ENCODE assay signal across 9 cellular contexts in genomic region chr2:26008851-26009566, GRCh38. TPM values are rescaled to one million over a fixed set of nuclear protein-coding genes. Genes with fewer than 3 reads are reported as not detected.
A peak's percentile ranks its signal among the peaks of the same experiment; 100 is the strongest.
DNase-seq lines count a peak whose midpoint lies in the region; ATAC-seq and TF ChIP-seq lines count a peak whose summit lies in the region.
"Had no signal": no experiment of that assay in that cellular context is flagged by ENCODE, and none has a peak within 500 bp of the region (broad histone marks: within the 10 kb centered on the region; RNA-seq: fewer than 3 reads in every experiment).

No MANE protein-coding gene starts in this region.

- no peak for ATAC-seq in HG03025 (IDR thresholded peaks at IDR 0.05; ENCODE audit: low FRiP score, unreplicated experiment)
- ATAC-seq in activated T-cell treated with anti-CD3 and anti-CD28 coated beads, Interleukin-2, amount 50 U/mL, for 4 hours, result no peak

- peaks cover 4% of the 10 kb centered on the region for H3K9me3 Mint-ChIP-seq in activated T-cell treated with anti-CD3 and anti-CD28 coated beads, Interleukin-2, amount 50 U/mL, for 4 hours

- H3K27me3 Mint-ChIP-seq in activated T-cell treated with anti-CD3 and anti-CD28 coated beads, Interleukin-2, amount 50 U/mL, for 4 hours (ENCODE audit: low read depth), result no peaks in the 10 kb centered on the region
- H3K27me3 Mint-ChIP-seq: T-cell had no signal

- no peaks in the 10 kb centered on the region for H3K36me3 Mint-ChIP-seq in activated T-cell treated with anti-CD3 and anti-CD28 coated beads, Interleukin-2, amount 50 U/mL, for 4 hours (ENCODE audit: insufficient read depth)
- H3K36me3 Mint-ChIP-seq: T-cell had no signal

- H3K4me1 Mint-ChIP-seq in activated T-cell treated with anti-CD3 and anti-CD28 coated beads, Interleukin-2, amount 50 U/mL, for 4 hours (ENCODE audit: low read depth), result no peaks in the 10 kb centered on the region
- H3K4me1 Mint-ChIP-seq: T-cell had no signal

- no peak overlapping the region for H3K4me3 Mint-ChIP-seq in activated T-cell treated with anti-CD3 and anti-CD28 coated beads, Interleukin-2, amount 50 U/mL, for 4 hours
- H3K4me3 Mint-ChIP-seq: T-cell had no signal

- DNase-seq in GM12865 (ENCODE audit: low read depth), result peak; percentile 21
- peak; percentile 99 for DNase-seq in SIG-M5 (lab: John Stamatoyannopoulos, UW)
- DNase-seq in globus pallidus (ENCODE audit: low spot score), result peak; percentile 75
- peak; percentile 88 for DNase-seq in skeletal muscle cell (ENCODE audit: low read depth)
- no peak for DNase-seq in activated T-cell treated with anti-CD3 and anti-CD28 coated beads, Interleukin-2, amount 50 U/mL, for 4 hours
- no peak for DNase-seq in activated CD8-positive, alpha-beta memory T cell treated with anti-CD3 and anti-CD28 coated beads, Interleukin-2, amount 50 U/mL, for 4 hours
- DNase-seq in NCI-H128 (lab: John Stamatoyannopoulos, UW; ENCODE audit: unreplicated experiment), result no peak

- H3K4me3 ChIP-seq in GM12865 (ENCODE audit: low read depth, low read length) (no peak overlapping the region), skeletal muscle cell (ENCODE audit: low read depth, low read length) (no peak overlapping the region)

- no peak for TF ChIP-seq CTCF in GM12865 (IDR thresholded peaks at IDR 0.05; ENCODE audit: insufficient read depth, low read depth, low read length, missing control alignments)

RNA-seq across cellular contexts. Expression of gene RAB10, which starts 24.9 kb away (rescaled TPM):
- total RNA-seq in activated T-cell treated with anti-CD3 and anti-CD28 coated beads, Interleukin-2, amount 50 U/mL, for 4 hours, result 100 to 1,000 TPM; 135 to 155 (median 146) TPM

RNA-seq across cellular contexts. Expression of gene KIF3C, which starts 26.7 kb away (rescaled TPM):
- 1 to 10 TPM; 1.1 to 2.2 (median 1.7) TPM for total RNA-seq in activated T-cell treated with anti-CD3 and anti-CD28 coated beads, Interleukin-2, amount 50 U/mL, for 4 hours

Comparison
In these comparisons a context has a peak if more than half of its experiments do, and no peak if none do; other contexts are left out.
1. DNase-seq: peak in GM12865 (single experiment), SIG-M5 (single experiment), globus pallidus (single experiment) and skeletal muscle cell (single experiment); none in activated T-cell treated with anti-CD3 and anti-CD28 coated beads, Interleukin-2, amount 50 U/mL, for 4 hours (single experiment), activated CD8-positive, alpha-beta memory T cell treated with anti-CD3 and anti-CD28 coated beads, Interleukin-2, amount 50 U/mL, for 4 hours (single experiment) and NCI-H128 (single experiment).